In genomic region chr7:139576179-139576973, GRCh38 we compare ENCODE assay signal across 10 cellular contexts. TPM values are rescaled to one million over a fixed set of nuclear protein-coding genes. Genes with fewer than 3 reads are reported as not detected.
"Had no signal": no experiment of that assay in that cellular context is flagged by ENCODE, and none has a peak within 500 bp of the region (broad histone marks: within the 10 kb centered on the region; RNA-seq: fewer than 3 reads in every experiment).

No MANE protein-coding gene starts in this region.

- H3K4me1 ChIP-seq: colonic mucosa, foreskin keratinocyte, lower lobe of right lung, spleen had no signal

- H3K4me3 Mint-ChIP-seq: activated CD4-positive, alpha-beta T cell treated with anti-CD3 and anti-CD28 coated beads, Interleukin-2, amount 10 ng/mL, durations not matched to agents 7 days and 5 days; activated naive CD4-positive, alpha-beta T cell treated with anti-CD3 and anti-CD28 coated beads, Interleukin-2, amount 10 ng/mL, durations not matched to agents 7 days and 5 days; activated T-cell treated with anti-CD3 and anti-CD28 coated beads, Interleukin-2, amount 50 U/mL, for 24 hours had no signal

- H3K9me3 ChIP-seq: colonic mucosa, lower lobe of right lung, spleen had no signal

- H3K4me1 Mint-ChIP-seq: activated CD4-positive, alpha-beta T cell treated with anti-CD3 and anti-CD28 coated beads, Interleukin-2, amount 10 ng/mL, durations not matched to agents 7 days and 5 days; activated naive CD4-positive, alpha-beta T cell treated with anti-CD3 and anti-CD28 coated beads, Interleukin-2, amount 10 ng/mL, durations not matched to agents 7 days and 5 days had no signal

- H3K36me3 ChIP-seq: colonic mucosa had no signal

- H3K27me3 Mint-ChIP-seq: activated CD4-positive, alpha-beta T cell treated with anti-CD3 and anti-CD28 coated beads, Interleukin-2, amount 10 ng/mL, durations not matched to agents 7 days and 5 days; activated naive CD4-positive, alpha-beta T cell treated with anti-CD3 and anti-CD28 coated beads, Interleukin-2, amount 10 ng/mL, durations not matched to agents 7 days and 5 days; activated T-cell treated with anti-CD3 and anti-CD28 coated beads, Interleukin-2, amount 50 U/mL, for 24 hours had no signal

- H3K27me3 ChIP-seq: colonic mucosa, foreskin keratinocyte, spleen had no signal

- H3K27ac ChIP-seq: colonic mucosa, foreskin keratinocyte, lower lobe of right lung, spleen had no signal

- DNase-seq: activated CD4-positive, alpha-beta T cell treated with anti-CD3 and anti-CD28 coated beads, Interleukin-2, amount 10 ng/mL, durations not matched to agents 7 days and 5 days; activated naive CD4-positive, alpha-beta T cell treated with anti-CD3 and anti-CD28 coated beads, Interleukin-2, amount 10 ng/mL, durations not matched to agents 7 days and 5 days; activated T-cell treated with anti-CD3 and anti-CD28 coated beads, Interleukin-2, amount 50 U/mL, for 24 hours; colonic mucosa; effector CD8-positive, alpha-beta T cell; foreskin keratinocyte; lower lobe of right lung; spleen had no signal

- H3K27ac Mint-ChIP-seq: activated CD4-positive, alpha-beta T cell treated with anti-CD3 and anti-CD28 coated beads, Interleukin-2, amount 10 ng/mL, durations not matched to agents 7 days and 5 days; activated naive CD4-positive, alpha-beta T cell treated with anti-CD3 and anti-CD28 coated beads, Interleukin-2, amount 10 ng/mL, durations not matched to agents 7 days and 5 days; activated T-cell treated with anti-CD3 and anti-CD28 coated beads, Interleukin-2, amount 50 U/mL, for 24 hours had no signal

- H3K4me3 ChIP-seq: colonic mucosa, lower lobe of right lung, spleen had no signal

- ATAC-seq: foreskin keratinocyte, lower lobe of right lung, sciatic nerve had no signal

- H3K9me3 Mint-ChIP-seq: activated CD4-positive, alpha-beta T cell treated with anti-CD3 and anti-CD28 coated beads, Interleukin-2, amount 10 ng/mL, durations not matched to agents 7 days and 5 days; activated naive CD4-positive, alpha-beta T cell treated with anti-CD3 and anti-CD28 coated beads, Interleukin-2, amount 10 ng/mL, durations not matched to agents 7 days and 5 days; activated T-cell treated with anti-CD3 and anti-CD28 coated beads, Interleukin-2, amount 50 U/mL, for 24 hours had no signal

RNA-seq across cellular contexts. Expression of gene CLEC2L, which starts 52.9 kb away (rescaled TPM):
- total RNA-seq: activated CD4-positive, alpha-beta T cell treated with anti-CD3 and anti-CD28 coated beads, Interleukin-2, amount 10 ng/mL, durations not matched to agents 7 days and 5 days; colonic mucosa; foreskin keratinocyte; lower lobe of right lung; pulmonary artery endothelial cell; sciatic nerve; spleen had no signal
- polyA plus RNA-seq: foreskin keratinocyte had no signal
